8 cellular contexts compared by ENCODE assay signal in genomic region chrX:70262952-70263567, GRCh38. TPM values are rescaled to one million over a fixed set of nuclear protein-coding genes. Genes with fewer than 3 reads are reported as not detected.
DNase-seq lines count a peak whose midpoint lies in the region; ATAC-seq and TF ChIP-seq lines count a peak whose summit lies in the region.

No MANE protein-coding gene starts in this region.

- no peaks in the 10 kb centered on the region for H3K27me3 Mint-ChIP-seq in activated T-helper 1 cell treated with anti-CD3 and anti-CD28 coated beads, Interleukin-12 subunit alpha, Interleukin-12 subunit beta, Interleukin-2, Interleukin-4 antibody, amounts not matched to agents 30 ng/mL and 10 ng/mL and 1 ng/mL, durations not matched to agents 14 hours and 24 hours and 36 hours (ENCODE audit: insufficient read depth)

- intact Hi-C loops in HCT116 (cut with micrococcal nuclease) (loop anchor here (2.0 to 5.0 kb wide), 2 partner anchors 66 to 130 kb away; partner anchors contain the start of gene IGBP1), left ventricle myocardium inferior (cut with micrococcal nuclease) (loop anchor here (5.0 kb wide), 1 partner anchor 66 kb away; no protein-coding TSS in a partner anchor)
- intact Hi-C loops in activated T-helper 1 cell treated with anti-CD3 and anti-CD28 coated beads, Interleukin-12 subunit alpha, Interleukin-12 subunit beta, Interleukin-2, Interleukin-4 antibody, amounts not matched to agents 30 ng/mL and 10 ng/mL and 1 ng/mL, durations not matched to agents 14 hours and 24 hours and 36 hours (cut with micrococcal nuclease), result loop anchor here (1.0 kb wide), 1 partner anchor 66 kb away; no protein-coding TSS in a partner anchor

- no peaks in the 10 kb centered on the region for H3K36me3 ChIP-seq in HCT116 (ENCODE audit: control insufficient read depth in 1 of 2, insufficient read depth in 2 of 2, low read length in 2 of 2)
- no peaks in the 10 kb centered on the region for H3K36me3 ChIP-seq in left ventricle myocardium inferior

- CTCF ChIA-PET in HCT116 (lab: Charles Lee), result interaction anchor here (1.0 to 4.2 kb wide), 4 partner anchors 10 to 166 kb away, joined by 4 to 20 read pairs (median 6); partner anchors contain the start of gene IGBP1

- no peaks in the 10 kb centered on the region for H4K20me1 ChIP-seq in HCT116 (ENCODE audit: insufficient read depth)

- H3K9me3 Mint-ChIP-seq in activated T-helper 1 cell treated with anti-CD3 and anti-CD28 coated beads, Interleukin-12 subunit alpha, Interleukin-12 subunit beta, Interleukin-2, Interleukin-4 antibody, amounts not matched to agents 30 ng/mL and 10 ng/mL and 1 ng/mL, durations not matched to agents 14 hours and 24 hours and 36 hours, result no peaks in the 10 kb centered on the region

- H3K9me3 ChIP-seq in HCT116 (ENCODE audit: control insufficient read depth in 1 of 2, insufficient read depth in 1 of 2, low read depth in 1 of 2, low read length in 2 of 2) (no peaks in the 10 kb centered on the region), left ventricle myocardium inferior (replicated peaks) (no peaks in the 10 kb centered on the region)

- H3K79me2 ChIP-seq in HCT116 (ENCODE audit: insufficient read depth, low read length), result no peaks in the 10 kb centered on the region

- no peaks in the 10 kb centered on the region for H3K4me1 Mint-ChIP-seq in activated T-helper 1 cell treated with anti-CD3 and anti-CD28 coated beads, Interleukin-12 subunit alpha, Interleukin-12 subunit beta, Interleukin-2, Interleukin-4 antibody, amounts not matched to agents 30 ng/mL and 10 ng/mL and 1 ng/mL, durations not matched to agents 14 hours and 24 hours and 36 hours (ENCODE audit: low read depth)

- H3K4me3 ChIP-seq in HCT116 (replicated peaks in 1 of 2; ENCODE audit: low read depth in 1 of 2, low read length in 2 of 2) (no peak overlapping the region), left ventricle myocardium inferior (no peak overlapping the region)

- POLR2A ChIA-PET in HCT116 (lab: Charles Lee), result interaction anchor here (1.2 kb wide), 1 partner anchor 9 kb away, joined by 3 read pairs; no protein-coding TSS in a partner anchor

- no TSS peak for BruUV-seq in HCT116 (replicated peaks; lab: Mats Ljungman, UMichigan)

- H3K9me2 ChIP-seq in HCT116 (ENCODE audit: insufficient read depth), result no peaks in the 10 kb centered on the region

- H3K36me3 Mint-ChIP-seq in activated T-helper 1 cell treated with anti-CD3 and anti-CD28 coated beads, Interleukin-12 subunit alpha, Interleukin-12 subunit beta, Interleukin-2, Interleukin-4 antibody, amounts not matched to agents 30 ng/mL and 10 ng/mL and 1 ng/mL, durations not matched to agents 14 hours and 24 hours and 36 hours (ENCODE audit: low read depth), result no peaks in the 10 kb centered on the region

- no peak overlapping the region for H3K27ac Mint-ChIP-seq in activated T-helper 1 cell treated with anti-CD3 and anti-CD28 coated beads, Interleukin-12 subunit alpha, Interleukin-12 subunit beta, Interleukin-2, Interleukin-4 antibody, amounts not matched to agents 30 ng/mL and 10 ng/mL and 1 ng/mL, durations not matched to agents 14 hours and 24 hours and 36 hours

- H3K27ac ChIP-seq in HCT116 (ENCODE audit: low read depth, low read length) (no peak overlapping the region), left ventricle myocardium inferior (replicated peaks) (no peak overlapping the region)

- no peaks in the 10 kb centered on the region for H3K27me3 ChIP-seq in HCT116 (ENCODE audit: insufficient read depth, low read length)
- H3K27me3 ChIP-seq in left ventricle myocardium inferior (ENCODE audit: low read depth), result no peaks in the 10 kb centered on the region

- in situ Hi-C loops in G401 (cut with HindIII; ENCODE audit: low sequenced_read_pairs), result no loop called here

- DNase-seq in G401 (ENCODE audit: low spot score) (peak; percentile 1), HCT116 (ENCODE audit: low read depth, low spot score) (no peak), NCI-H2196 (lab: John Stamatoyannopoulos, UW; ENCODE audit: unreplicated experiment) (peak; percentile 52), left ventricle myocardium inferior (peak; percentile 18), NCI-H524 treated with DMSO at 0.1 percent for 48 hours (lab: John Stamatoyannopoulos, UW) (no peak)
- peak; percentile 2 for DNase-seq in activated T-helper 1 cell treated with anti-CD3 and anti-CD28 coated beads, Interleukin-12 subunit alpha, Interleukin-12 subunit beta, Interleukin-2, Interleukin-4 antibody, amounts not matched to agents 30 ng/mL and 10 ng/mL and 1 ng/mL, durations not matched to agents 14 hours and 24 hours and 36 hours (ENCODE audit: low spot score)
- DNase-seq in stimulated activated CD4-positive, alpha-beta T cell treated with anti-CD3 and anti-CD28 coated beads, Interleukin-4, amount 100 ng/mL, for 24 hours, result peak; percentile 11

- no peak overlapping the region for H3K9ac ChIP-seq in HCT116 (ENCODE audit: low read length)

- H3K4me3 Mint-ChIP-seq in activated T-helper 1 cell treated with anti-CD3 and anti-CD28 coated beads, Interleukin-12 subunit alpha, Interleukin-12 subunit beta, Interleukin-2, Interleukin-4 antibody, amounts not matched to agents 30 ng/mL and 10 ng/mL and 1 ng/mL, durations not matched to agents 14 hours and 24 hours and 36 hours, result no peak overlapping the region

- TF ChIP-seq POLR2A in HCT116 (IDR thresholded peaks at IDR 0.05; ENCODE audit: borderline replicate concordance, extremely low read depth, insufficient read depth, insufficient read length), result no peak

- H3K4me1 ChIP-seq in HCT116 (ENCODE audit: control insufficient read depth in 1 of 2, insufficient read depth in 2 of 2, low read length in 2 of 2) (peaks cover 0 to 3% of the 10 kb centered on the region in 2 experiments; a peak in 1 of 4 replicates), left ventricle myocardium inferior (no peaks in the 10 kb centered on the region)

- TF ChIP-seq RAD21 in HCT116 (IDR thresholded peaks at IDR 0.05; ENCODE audit: low read depth), result peak; percentile 79

- H3K4me2 ChIP-seq in HCT116 (ENCODE audit: low read length), result no peak overlapping the region

- peak; percentile 97 for ATAC-seq in HCT116
- no peak for ATAC-seq in HG03571 (IDR thresholded peaks at IDR 0.05; ENCODE audit: unreplicated experiment)

- peak; percentile 60 to 66 (median 66); a peak in 5 of 6 replicates for TF ChIP-seq CTCF in HCT116 (IDR thresholded peaks at IDR 0.05 in 2 of 3, conservative IDR thresholded peaks at IDR 0.05 in 1 of 3; ENCODE audit: borderline replicate concordance in 1 of 3, insufficient read depth in 1 of 3, low read depth in 2 of 3, low read length in 2 of 3)
- peak; percentile 59 for TF ChIP-seq CTCF in left ventricle myocardium inferior (IDR thresholded peaks at IDR 0.05; ENCODE audit: borderline replicate concordance)

- no peak overlapping the region for H2AFZ ChIP-seq in HCT116 (ENCODE audit: low read depth, low read length, poor library complexity, severe bottlenecking)

- RAD21 ChIA-PET in HCT116 (lab: Charles Lee; ENCODE audit: low non-redundant PET in 1 of 2, low total read pairs in 2 of 2, uncharacterized antibody in 2 of 2, unreplicated experiment in 2 of 2), result no interaction called here

TF ChIP-seq in HCT116, 20 proteins besides CTCF, POLR2A, EP300 and RAD21 (continues in another document):
- TF ChIP-seq SIN3A (IDR thresholded peaks at IDR 0.05; ENCODE audit: low read depth), result no peak
- TF ChIP-seq MAX (IDR thresholded peaks at IDR 0.05), result no peak

RNA-seq across cellular contexts. Expression of gene P2RY4, which starts 3.1 kb away (rescaled TPM):
- total RNA-seq in G401 (2014; rRNA removed; shearing (Covaris generic)), result 0.20 TPM in 1 of 2 replicates, not detected in the other
- not detected for total RNA-seq in HCT116 (2021; ENCODE audit: unreplicated experiment)
- polyA plus RNA-seq in HCT116 (2012), result 0.04 and 0.21 TPM in 2 replicates
- total RNA-seq in activated T-helper 1 cell treated with anti-CD3 and anti-CD28 coated beads, Interleukin-12 subunit alpha, Interleukin-12 subunit beta, Interleukin-2, Interleukin-4 antibody, amounts not matched to agents 30 ng/mL and 10 ng/mL and 1 ng/mL, durations not matched to agents 14 hours and 24 hours and 36 hours, result 0.27 TPM in 1 of 2 replicates, not detected in the other
- total RNA-seq in left ventricle myocardium inferior, result not detected

RNA-seq across cellular contexts. Expression of gene ARR3, which starts 5.1 kb away (rescaled TPM):
- not detected in 2 replicates for total RNA-seq in G401 (2014; rRNA removed; shearing (Covaris generic))
- total RNA-seq in HCT116 (2021; ENCODE audit: unreplicated experiment), result not detected
- 0.10 TPM in 1 of 2 replicates, not detected in the other for polyA plus RNA-seq in HCT116 (2012)
- total RNA-seq in activated T-helper 1 cell treated with anti-CD3 and anti-CD28 coated beads, Interleukin-12 subunit alpha, Interleukin-12 subunit beta, Interleukin-2, Interleukin-4 antibody, amounts not matched to agents 30 ng/mL and 10 ng/mL and 1 ng/mL, durations not matched to agents 14 hours and 24 hours and 36 hours, result not detected in 2 replicates
- total RNA-seq in left ventricle myocardium inferior, result not detected

RNA-seq across cellular contexts. Expression of gene RAB41, which starts 18.9 kb away (rescaled TPM):
- not detected in 2 replicates for total RNA-seq in G401 (2014; rRNA removed; shearing (Covaris generic))
- total RNA-seq in HCT116 (2021; ENCODE audit: unreplicated experiment) (not detected), left ventricle myocardium inferior (not detected)
- polyA plus RNA-seq in HCT116 (2012), result 0.11 and 0.18 TPM in 2 replicates
- not detected in 2 replicates for total RNA-seq in activated T-helper 1 cell treated with anti-CD3 and anti-CD28 coated beads, Interleukin-12 subunit alpha, Interleukin-12 subunit beta, Interleukin-2, Interleukin-4 antibody, amounts not matched to agents 30 ng/mL and 10 ng/mL and 1 ng/mL, durations not matched to agents 14 hours and 24 hours and 36 hours

RNA-seq across cellular contexts. Expression of gene PDZD11, which starts 26.7 kb away (rescaled TPM):
- 38.8 and 55.4 TPM in 2 replicates for total RNA-seq in G401 (2014; rRNA removed; shearing (Covaris generic))
- total RNA-seq in HCT116 (2021; ENCODE audit: unreplicated experiment) (29.6 TPM), left ventricle myocardium inferior (36.5 TPM)
- polyA plus RNA-seq in HCT116 (2012), result 33.1 and 43.5 TPM in 2 replicates
- total RNA-seq in activated T-helper 1 cell treated with anti-CD3 and anti-CD28 coated beads, Interleukin-12 subunit alpha, Interleukin-12 subunit beta, Interleukin-2, Interleukin-4 antibody, amounts not matched to agents 30 ng/mL and 10 ng/mL and 1 ng/mL, durations not matched to agents 14 hours and 24 hours and 36 hours, result 28.7 and 31.9 TPM in 2 replicates

RNA-seq across cellular contexts. Expression of gene KIF4A, which starts 26.8 kb away (rescaled TPM):
- 33.4 and 38.1 TPM in 2 replicates for total RNA-seq in G401 (2014; rRNA removed; shearing (Covaris generic))
- total RNA-seq in HCT116 (2021; ENCODE audit: unreplicated experiment), result 40.3 TPM
- 25.0 and 33.6 TPM in 2 replicates for polyA plus RNA-seq in HCT116 (2012)
- 18.7 and 19.4 TPM in 2 replicates for total RNA-seq in activated T-helper 1 cell treated with anti-CD3 and anti-CD28 coated beads, Interleukin-12 subunit alpha, Interleukin-12 subunit beta, Interleukin-2, Interleukin-4 antibody, amounts not matched to agents 30 ng/mL and 10 ng/mL and 1 ng/mL, durations not matched to agents 14 hours and 24 hours and 36 hours
- 0.25 TPM for total RNA-seq in left ventricle myocardium inferior

Comparison
In these comparisons a context has a peak if more than half of its experiments do, and no peak if none do; other contexts are left out.
1. DNase-seq: peak in G401 (single experiment), NCI-H2196 (single experiment), activated T-helper 1 cell treated with anti-CD3 and anti-CD28 coated beads, Interleukin-12 subunit alpha, Interleukin-12 subunit beta, Interleukin-2, Interleukin-4 antibody, amounts not matched to agents 30 ng/mL and 10 ng/mL and 1 ng/mL, durations not matched to agents 14 hours and 24 hours and 36 hours (single experiment), left ventricle myocardium inferior (single experiment) and stimulated activated CD4-positive, alpha-beta T cell treated with anti-CD3 and anti-CD28 coated beads, Interleukin-4, amount 100 ng/mL, for 24 hours (single experiment); none in HCT116 (single experiment) and NCI-H524 treated with DMSO at 0.1 percent for 48 hours (single experiment).